8 cellular contexts compared by ENCODE assay signal in the genomic region with DNA sequence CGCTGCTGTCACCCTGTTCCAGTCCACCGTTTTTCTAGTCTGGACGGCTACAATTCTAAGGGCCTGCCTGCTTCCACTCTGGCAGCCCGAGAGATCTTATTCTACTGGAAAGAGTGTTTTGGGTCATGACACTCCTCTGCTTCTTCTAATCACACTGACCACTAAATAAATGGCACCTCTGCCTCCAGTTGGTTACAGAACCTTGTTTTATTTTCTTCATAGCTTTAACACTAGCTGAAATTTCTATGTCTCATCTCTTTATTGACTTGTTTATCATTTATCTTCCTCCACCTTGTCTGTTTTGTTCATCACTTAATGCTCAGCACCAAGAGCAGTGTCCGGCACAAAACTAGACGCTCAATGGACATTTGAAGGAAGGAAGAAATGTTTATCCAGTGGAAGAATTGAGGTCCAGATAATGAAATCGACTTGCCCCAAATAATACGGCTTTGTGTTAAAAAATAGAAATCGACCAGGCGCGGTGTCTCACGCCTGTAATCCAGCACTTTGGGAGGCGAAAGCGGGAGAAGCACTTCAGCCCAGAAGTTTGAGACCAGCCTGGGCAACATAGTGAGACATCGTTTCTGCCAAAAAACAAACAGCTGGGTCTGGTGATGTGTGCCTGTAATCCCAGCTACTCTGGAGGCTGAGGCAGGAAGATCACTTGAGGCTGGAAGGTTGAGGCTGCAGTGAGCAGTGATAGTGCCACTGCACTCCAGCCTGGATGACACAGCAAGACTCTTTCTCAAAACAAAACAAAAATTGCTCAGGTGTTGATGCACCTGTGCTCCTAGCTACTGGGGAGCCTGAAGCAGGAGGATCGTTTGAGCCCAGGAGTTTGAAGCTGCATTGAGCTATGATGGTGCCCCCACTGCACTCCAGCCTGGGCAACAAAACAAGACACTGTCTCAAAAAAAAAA. TPM values are rescaled to one million over a fixed set of nuclear protein-coding genes. Genes with fewer than 3 reads are reported as not detected.
DNase-seq lines count a peak whose midpoint lies in the region; ATAC-seq, FAIRE-seq and TF ChIP-seq lines count a peak whose summit lies in the region.

No MANE protein-coding gene starts in this region.

- no peak for FAIRE-seq in GM12892 (lab: Jason Lieb, UNC)

- peaks cover 11% of the 10 kb centered on the region for H3K36me3 ChIP-seq in DND-41 (ENCODE audit: insufficient read depth, low read length)
- peaks cover 0 to 12% (median 3%) of the 10 kb centered on the region in 4 donors for H3K36me3 ChIP-seq in esophagus muscularis mucosa
- no peaks in the 10 kb centered on the region for H3K36me3 ChIP-seq in rectal smooth muscle tissue (ENCODE audit: control insufficient read depth, insufficient read depth, low read length)

- TF ChIP-seq POLR2A in Raji (IDR thresholded peaks at IDR 0.05; ENCODE audit: insufficient read depth, low read depth, low read length) (0 out of 2 replicates have a peak, but pooled peaks have one; percentile 18), esophagus muscularis mucosa (IDR thresholded peaks at IDR 0.05; ENCODE audit: low read depth) (no peak), GM12892 (IDR thresholded peaks at IDR 0.05; ENCODE audit: low read depth, low read length) (no peak)

- WGBS in esophagus muscularis mucosa, result 65% methylated on average over 16 of the region's 16 CpGs

- H3K4me3 ChIP-seq in DND-41 (ENCODE audit: low read depth in 1 of 2, low read length in 2 of 2) (peak overlapping the region; percentile 82 to 90; a peak in 3 of 4 replicates), esophagus muscularis mucosa (peak overlapping the region; percentile 90 to 100 (median 100)), rectal smooth muscle tissue (ENCODE audit: low read length) (peak overlapping the region; percentile 45)

- H3K9me3 ChIP-seq in DND-41 (ENCODE audit: insufficient read depth, low read length, severe bottlenecking) (no peaks in the 10 kb centered on the region), esophagus muscularis mucosa (no peaks in the 10 kb centered on the region)

- H3K4me1 ChIP-seq in DND-41 (ENCODE audit: insufficient read depth, low read length) (peaks cover 58% of the 10 kb centered on the region), esophagus muscularis mucosa (peaks cover 46 to 65% (median 56%) of the 10 kb centered on the region in 4 donors), rectal smooth muscle tissue (ENCODE audit: control insufficient read depth, insufficient read depth, low read length) (peaks cover 25% of the 10 kb centered on the region)

- H3K9ac ChIP-seq in DND-41 (ENCODE audit: low read depth, low read length) (peak overlapping the region; percentile 85), rectal smooth muscle tissue (ENCODE audit: low read length) (peak overlapping the region; percentile 38)

- peak overlapping the region; percentile 93 for H2AFZ ChIP-seq in DND-41 (ENCODE audit: low read depth, low read length)

- no peaks in the 10 kb centered on the region; the same call in 1 of the 2 replicates for H4K20me1 ChIP-seq in DND-41 (ENCODE audit: insufficient read depth, low read length)

- TF ChIP-seq CTCF in DND-41 (IDR thresholded peaks at IDR 0.05; ENCODE audit: borderline replicate concordance, extremely low read depth, low read length, poor library complexity, severe bottlenecking) (no peak), esophagus muscularis mucosa (IDR thresholded peaks at IDR 0.05) (no peak)

- no peaks in the 10 kb centered on the region for H3K27me3 ChIP-seq in DND-41 (ENCODE audit: insufficient read depth, low read length, poor library complexity)
- H3K27me3 ChIP-seq in esophagus muscularis mucosa, result no peaks in the 10 kb centered on the region
- H3K27me3 ChIP-seq in rectal smooth muscle tissue (ENCODE audit: control insufficient read depth, insufficient read depth, low read length), result no peaks in the 10 kb centered on the region

- H3K79me2 ChIP-seq in DND-41 (ENCODE audit: insufficient read depth, low read length), result peaks cover 64% of the 10 kb centered on the region

- peak overlapping the region; percentile 98 for H3K4me2 ChIP-seq in DND-41 (ENCODE audit: insufficient read depth, low read length)

- ATAC-seq in DND-41 (ENCODE audit: insufficient read depth, low read depth) (no peak), HG02623 (IDR thresholded peaks at IDR 0.05; ENCODE audit: unreplicated experiment) (no peak)

- DNase-seq in DND-41 (no peak), esophagus muscularis mucosa (ENCODE audit: extremely low spot score) (no peak), NCI-H2171 treated with DMSO at 0.1 percent for 48 hours (lab: John Stamatoyannopoulos, UW) (no peak), GM12892 (ENCODE audit: insufficient read length) (no peak), NOMO-1 treated with DMSO at 0.1 percent for 48 hours (lab: John Stamatoyannopoulos, UW; ENCODE audit: unreplicated experiment) (no peak)

- intact Hi-C loops in esophagus muscularis mucosa (cut with DNase I), result loop anchor here (10.0 kb wide), 1 partner anchor 194 kb away; the partner anchor contains the start of gene YWHAH

- TF ChIP-seq EP300 in esophagus muscularis mucosa (IDR thresholded peaks at IDR 0.05), result no peak

- H3K27ac ChIP-seq in DND-41 (ENCODE audit: low read length) (peak overlapping the region; percentile 97), esophagus muscularis mucosa (replicated peaks in 1 of 4) (peak overlapping the region; percentile 86 to 91 (median 88)), rectal smooth muscle tissue (ENCODE audit: low read depth, low read length) (peak overlapping the region; percentile 79)

RNA-seq across cellular contexts. Expression of gene PRR14L, which starts 0.7 kb away (rescaled TPM):
- 10 to 100 TPM; 14.6 to 21.6 (median 18.5) TPM for total RNA-seq in esophagus muscularis mucosa
- 16.3 TPM for polyA plus RNA-seq in GM12892 (2012; ENCODE audit: missing spikeins)

RNA-seq across cellular contexts. Expression of gene DEPDC5, which starts 3.2 kb away (rescaled TPM):
- 10 to 100 TPM in 3 of 4 donors, 1 to 10 TPM in 1; 7.3 to 15.8 (median 12.6) TPM for total RNA-seq in esophagus muscularis mucosa
- 19.0 TPM for polyA plus RNA-seq in GM12892 (2012; ENCODE audit: missing spikeins)

Comparison
In these comparisons a context has a peak if more than half of its experiments do, and no peak if none do; other contexts are left out.
1. H3K4me3 ChIP-seq: peak in every context shown above with its lines; median percentile 100 in esophagus muscularis mucosa; 86 in DND-41; 45 in rectal smooth muscle tissue.